Comparison of ENCODE assay signal across 8 cellular contexts in genomic region chr2:101251844-101252407, GRCh38. TPM values are rescaled to one million over a fixed set of nuclear protein-coding genes. Genes with fewer than 3 reads are reported as not detected.
DNase-seq lines count a peak whose midpoint lies in the region; ATAC-seq and TF ChIP-seq lines count a peak whose summit lies in the region.

No MANE protein-coding gene starts in this region.

- peak overlapping the region; percentile 97 for H3K27ac Mint-ChIP-seq in activated CD8-positive, alpha-beta memory T cell treated with anti-CD3 and anti-CD28 coated beads, Interleukin-2, amount 10 ng/mL, durations not matched to agents 7 days and 5 days
- H3K27ac Mint-ChIP-seq in activated CD8-positive, alpha-beta T cell treated with anti-CD3 and anti-CD28 coated beads, Interleukin-2, amount 10 ng/mL, durations not matched to agents 7 days and 5 days = peak overlapping the region; percentile 96
- H3K27ac Mint-ChIP-seq in progenitor cell of endocrine pancreas = peak overlapping the region; percentile 96

- peak; percentile 41 for ATAC-seq in activated CD8-positive, alpha-beta memory T cell treated with anti-CD3 and anti-CD28 coated beads, Interleukin-2, amount 10 ng/mL, durations not matched to agents 7 days and 5 days
- ATAC-seq in HG02840 (IDR thresholded peaks at IDR 0.05; ENCODE audit: low FRiP score, unreplicated experiment) = peak; percentile 45
- peak; percentile 50 for ATAC-seq in activated CD8-positive, alpha-beta T cell treated with anti-CD3 and anti-CD28 coated beads, Interleukin-2, amount 10 ng/mL, durations not matched to agents 7 days and 5 days

- peaks cover 22% of the 10 kb centered on the region for H3K36me3 Mint-ChIP-seq in activated CD8-positive, alpha-beta memory T cell treated with anti-CD3 and anti-CD28 coated beads, Interleukin-2, amount 10 ng/mL, durations not matched to agents 7 days and 5 days
- peaks cover 28% of the 10 kb centered on the region for H3K36me3 Mint-ChIP-seq in activated CD8-positive, alpha-beta T cell treated with anti-CD3 and anti-CD28 coated beads, Interleukin-2, amount 10 ng/mL, durations not matched to agents 7 days and 5 days (ENCODE audit: low read depth)
- peaks cover 22% of the 10 kb centered on the region for H3K36me3 Mint-ChIP-seq in progenitor cell of endocrine pancreas (ENCODE audit: insufficient read depth)

- peak; percentile 46 for DNase-seq in activated CD8-positive, alpha-beta memory T cell treated with anti-CD3 and anti-CD28 coated beads, Interleukin-2, amount 10 ng/mL, durations not matched to agents 7 days and 5 days
- no peak for DNase-seq in activated CD8-positive, alpha-beta memory T cell treated with anti-CD3 and anti-CD28 coated beads for 24 hours
- DNase-seq in NCI-H1930 (lab: John Stamatoyannopoulos, UW) (peak; percentile 50 to 56), germinal center (ENCODE audit: low spot score) (peak; percentile 42), progenitor cell of endocrine pancreas (ENCODE audit: low spot score, unreplicated experiment) (peak; percentile 31), Ammon's horn (ENCODE audit: low spot score) (no peak)
- DNase-seq in activated CD8-positive, alpha-beta T cell treated with anti-CD3 and anti-CD28 coated beads, Interleukin-2, amount 10 ng/mL, durations not matched to agents 7 days and 5 days = peak; percentile 48

- H3K27me3 Mint-ChIP-seq in activated CD8-positive, alpha-beta memory T cell treated with anti-CD3 and anti-CD28 coated beads, Interleukin-2, amount 10 ng/mL, durations not matched to agents 7 days and 5 days = no peaks in the 10 kb centered on the region
- no peaks in the 10 kb centered on the region for H3K27me3 Mint-ChIP-seq in activated CD8-positive, alpha-beta T cell treated with anti-CD3 and anti-CD28 coated beads, Interleukin-2, amount 10 ng/mL, durations not matched to agents 7 days and 5 days (ENCODE audit: low read depth)
- no peaks in the 10 kb centered on the region for H3K27me3 Mint-ChIP-seq in progenitor cell of endocrine pancreas

- peaks cover 41% of the 10 kb centered on the region for H3K4me1 Mint-ChIP-seq in activated CD8-positive, alpha-beta memory T cell treated with anti-CD3 and anti-CD28 coated beads, Interleukin-2, amount 10 ng/mL, durations not matched to agents 7 days and 5 days
- peaks cover 42% of the 10 kb centered on the region for H3K4me1 Mint-ChIP-seq in activated CD8-positive, alpha-beta T cell treated with anti-CD3 and anti-CD28 coated beads, Interleukin-2, amount 10 ng/mL, durations not matched to agents 7 days and 5 days (ENCODE audit: low read depth)
- H3K4me1 Mint-ChIP-seq in progenitor cell of endocrine pancreas (ENCODE audit: low read depth) = peaks cover 38% of the 10 kb centered on the region

- H3K4me3 Mint-ChIP-seq in activated CD8-positive, alpha-beta memory T cell treated with anti-CD3 and anti-CD28 coated beads, Interleukin-2, amount 10 ng/mL, durations not matched to agents 7 days and 5 days = peak overlapping the region; percentile 91
- peak overlapping the region; percentile 89 for H3K4me3 Mint-ChIP-seq in activated CD8-positive, alpha-beta T cell treated with anti-CD3 and anti-CD28 coated beads, Interleukin-2, amount 10 ng/mL, durations not matched to agents 7 days and 5 days
- peak overlapping the region; percentile 81 for H3K4me3 Mint-ChIP-seq in progenitor cell of endocrine pancreas (ENCODE audit: low read depth)

- H3K9me3 Mint-ChIP-seq in activated CD8-positive, alpha-beta memory T cell treated with anti-CD3 and anti-CD28 coated beads, Interleukin-2, amount 10 ng/mL, durations not matched to agents 7 days and 5 days (ENCODE audit: low read depth) = no peaks in the 10 kb centered on the region
- no peaks in the 10 kb centered on the region for H3K9me3 Mint-ChIP-seq in activated CD8-positive, alpha-beta T cell treated with anti-CD3 and anti-CD28 coated beads, Interleukin-2, amount 10 ng/mL, durations not matched to agents 7 days and 5 days (ENCODE audit: insufficient read depth)
- peaks cover 13% of the 10 kb centered on the region for H3K9me3 Mint-ChIP-seq in progenitor cell of endocrine pancreas (ENCODE audit: low read depth)

- CTCF ChIA-PET in activated CD8-positive, alpha-beta memory T cell treated with anti-CD3 and anti-CD28 coated beads, Interleukin-2, amount 10 ng/mL, durations not matched to agents 7 days and 5 days (lab: Charles Lee) = interaction anchor here (0.5 to 4.8 kb wide), 13 partner anchors 11 to 250 kb away, joined by 3 to 28 read pairs (median 6); partner anchors contain the start of genes RNF149 and RPL31
- CTCF ChIA-PET in activated CD8-positive, alpha-beta T cell treated with anti-CD3 and anti-CD28 coated beads, Interleukin-2, amount 10 ng/mL, durations not matched to agents 7 days and 5 days (lab: Charles Lee) = interaction anchor here (0.6 to 3.2 kb wide), 18 partner anchors 11 to 247 kb away, joined by 3 to 24 read pairs (median 4); partner anchors contain the start of genes RFX8 and RNF149

- POLR2A ChIA-PET in activated CD8-positive, alpha-beta T cell treated with anti-CD3 and anti-CD28 coated beads, Interleukin-2, amount 10 ng/mL, durations not matched to agents 7 days and 5 days (lab: Charles Lee) = interaction anchor here (0.9 to 3.7 kb wide), 11 partner anchors 8 to 689 kb away, joined by 3 to 34 read pairs (median 6); partner anchors contain the start of genes PDCL3 and RPL31

- peak; percentile 65 for TF ChIP-seq CTCF in progenitor cell of endocrine pancreas (IDR thresholded peaks at IDR 0.05; ENCODE audit: unreplicated experiment)

RNA-seq across cellular contexts. Expression of gene CNOT11, which starts 0.8 kb away (rescaled TPM):
- 10 to 100 TPM; 57.4 to 71.9 TPM for total RNA-seq in activated CD8-positive, alpha-beta memory T cell treated with anti-CD3 and anti-CD28 coated beads, Interleukin-2, amount 10 ng/mL, durations not matched to agents 7 days and 5 days
- 10 to 100 TPM; 64.4 to 64.7 TPM for total RNA-seq in activated CD8-positive, alpha-beta T cell treated with anti-CD3 and anti-CD28 coated beads, Interleukin-2, amount 10 ng/mL, durations not matched to agents 7 days and 5 days
- 73.6 and 74.8 TPM in 2 replicates for total RNA-seq in progenitor cell of endocrine pancreas

RNA-seq across cellular contexts. Expression of gene RNF149, which starts 56.6 kb away (rescaled TPM):
- 100 to 1,000 TPM in 1 of 2 experiments, 10 to 100 TPM in 1; 72.3 to 100 TPM for total RNA-seq in activated CD8-positive, alpha-beta memory T cell treated with anti-CD3 and anti-CD28 coated beads, Interleukin-2, amount 10 ng/mL, durations not matched to agents 7 days and 5 days
- 10 to 100 TPM; 64.2 to 71.5 TPM for total RNA-seq in activated CD8-positive, alpha-beta T cell treated with anti-CD3 and anti-CD28 coated beads, Interleukin-2, amount 10 ng/mL, durations not matched to agents 7 days and 5 days
- 51.2 and 51.5 TPM in 2 replicates for total RNA-seq in progenitor cell of endocrine pancreas

Comparison
In these comparisons a context has a peak if more than half of its experiments do, and no peak if none do; other contexts are left out.
1. DNase-seq: peak in activated CD8-positive, alpha-beta memory T cell treated with anti-CD3 and anti-CD28 coated beads, Interleukin-2, amount 10 ng/mL, durations not matched to agents 7 days and 5 days (single experiment), NCI-H1930 (2 of 2), activated CD8-positive, alpha-beta T cell treated with anti-CD3 and anti-CD28 coated beads, Interleukin-2, amount 10 ng/mL, durations not matched to agents 7 days and 5 days (single experiment), germinal center (single experiment) and progenitor cell of endocrine pancreas (single experiment); none in activated CD8-positive, alpha-beta memory T cell treated with anti-CD3 and anti-CD28 coated beads for 24 hours (single experiment) and Ammon's horn (single experiment).
2. Peak in every context shown above with its lines, with median percentiles within 50 percentile points of each other: ATAC-seq, H3K27ac Mint-ChIP-seq and H3K4me3 Mint-ChIP-seq.